In genomic region chr5:16660982-16661381, GRCh38 we compare ENCODE assay signal across 18 cellular contexts. TPM values are rescaled to one million over a fixed set of nuclear protein-coding genes. Genes with fewer than 3 reads are reported as not detected.
DNase-seq lines count a peak whose midpoint lies in the region; ATAC-seq and TF ChIP-seq lines count a peak whose summit lies in the region.
"Had no signal": no experiment of that assay in that cellular context is flagged by ENCODE, and none has a peak within 500 bp of the region (broad histone marks: within the 10 kb centered on the region; RNA-seq: fewer than 3 reads in every experiment).

No MANE protein-coding gene starts in this region.

- H3K27me3 Mint-ChIP-seq in GM23338 (ENCODE audit: insufficient read depth, low read depth, poor library complexity) (peaks cover 6% of the 10 kb centered on the region), endodermal cell (ENCODE audit: insufficient read depth) (peaks cover 3% of the 10 kb centered on the region)

- H3K27me3 ChIP-seq in GM23338 (ENCODE audit: insufficient read depth) (no peaks in the 10 kb centered on the region), Panc1 (ENCODE audit: control insufficient read depth, insufficient read depth, low read length) (no peaks in the 10 kb centered on the region), endodermal cell (ENCODE audit: control insufficient read depth, insufficient read depth, low read length, poor library complexity, severe bottlenecking) (no peaks in the 10 kb centered on the region), smooth muscle cell (ENCODE audit: low read depth) (no peaks in the 10 kb centered on the region), transverse colon (peaks cover 3% of the 10 kb centered on the region)

- no peaks in the 10 kb centered on the region for H3K9me2 ChIP-seq in GM23338 (ENCODE audit: insufficient read depth)

- no peak for TF ChIP-seq EP300 in transverse colon (IDR thresholded peaks at IDR 0.05; ENCODE audit: low read depth)

- H3K4me1 Mint-ChIP-seq in GM23338 (no peaks in the 10 kb centered on the region), endodermal cell (peaks cover 15% of the 10 kb centered on the region)
- H3K4me1 Mint-ChIP-seq: CD4-positive, alpha-beta memory T cell had no signal

- peaks cover 11% of the 10 kb centered on the region; the same call in 1 of the 2 replicates for H3F3A ChIP-seq in GM23338 (replicated peaks; ENCODE audit: low read depth)
- H3F3A ChIP-seq in smooth muscle cell (ENCODE audit: low read depth) = peaks cover 26% of the 10 kb centered on the region

- TF ChIP-seq CTCF in GM23338 (conservative IDR thresholded peaks at IDR 0.05; ENCODE audit: low read depth in 2 of 2) = no peak
- no peak for TF ChIP-seq CTCF in Panc1 (IDR thresholded peaks at IDR 0.05)
- peak; percentile 27 for TF ChIP-seq CTCF in endodermal cell (conservative IDR thresholded peaks at IDR 0.05)
- no peak for TF ChIP-seq CTCF in smooth muscle cell (IDR thresholded peaks at IDR 0.05; ENCODE audit: borderline replicate concordance, insufficient read depth, poor library complexity, severe bottlenecking)
- no peak for TF ChIP-seq CTCF in transverse colon (IDR thresholded peaks at IDR 0.05)

- BruUV-seq in Panc1 (replicated peaks; lab: Mats Ljungman, UMichigan) = no TSS peak

- H3K4me1 ChIP-seq in GM23338 (ENCODE audit: insufficient read depth) = no peaks in the 10 kb centered on the region
- no peaks in the 10 kb centered on the region for H3K4me1 ChIP-seq in Panc1 (ENCODE audit: control insufficient read depth, insufficient read depth, low read length)
- H3K4me1 ChIP-seq in endodermal cell (ENCODE audit: control insufficient read depth, insufficient read depth, low read length) = peaks cover 5% of the 10 kb centered on the region
- H3K4me1 ChIP-seq in smooth muscle cell (ENCODE audit: low read depth) = no peaks in the 10 kb centered on the region
- H3K4me1 ChIP-seq in transverse colon = peaks cover 0 to 4% (median 0%) of the 10 kb centered on the region in 4 donors
- H3K4me1 ChIP-seq: HAP-1 had no signal

- H3K79me2 ChIP-seq in GM23338 (replicated peaks; ENCODE audit: insufficient read depth) = no peaks in the 10 kb centered on the region
- no peaks in the 10 kb centered on the region for H3K79me2 ChIP-seq in smooth muscle cell (ENCODE audit: low read depth)

- peaks cover 21% of the 10 kb centered on the region for H3K36me3 Mint-ChIP-seq in GM23338 (ENCODE audit: low read depth)
- H3K36me3 Mint-ChIP-seq in endodermal cell (ENCODE audit: low read depth) = peaks cover 28% of the 10 kb centered on the region
- H3K36me3 Mint-ChIP-seq: CD4-positive, alpha-beta memory T cell had no signal

- no peak for TF ChIP-seq POLR2A in transverse colon (IDR thresholded peaks at IDR 0.05)

- peaks cover 5% of the 10 kb centered on the region for H3K36me3 ChIP-seq in GM23338 (ENCODE audit: insufficient read depth)
- no peaks in the 10 kb centered on the region for H3K36me3 ChIP-seq in Panc1 (ENCODE audit: control insufficient read depth, insufficient read depth, low read length)
- peaks cover 27% of the 10 kb centered on the region for H3K36me3 ChIP-seq in endodermal cell (ENCODE audit: control insufficient read depth, insufficient read depth, low read length)
- no peaks in the 10 kb centered on the region for H3K36me3 ChIP-seq in smooth muscle cell (ENCODE audit: low read depth)
- no peaks in the 10 kb centered on the region for H3K36me3 ChIP-seq in transverse colon

- H2AFZ ChIP-seq in GM23338 = no peak overlapping the region
- H2AFZ ChIP-seq in smooth muscle cell (ENCODE audit: low read depth) = no peak overlapping the region
- H2AFZ ChIP-seq: GM23248 had no signal

- H3K4me3 ChIP-seq in GM23338 = no peak overlapping the region
- no peak overlapping the region for H3K4me3 ChIP-seq in Panc1 (ENCODE audit: low read depth in 2 of 2, low read length in 2 of 2)
- H3K4me3 ChIP-seq in endodermal cell (ENCODE audit: low read length) = no peak overlapping the region
- H3K4me3 ChIP-seq in smooth muscle cell = no peak overlapping the region
- H3K4me3 ChIP-seq in transverse colon = no peak overlapping the region
- H3K4me3 ChIP-seq: GM12878, GM23248, HAP-1 had no signal

- H4K20me1 ChIP-seq in GM23338 (replicated peaks; ENCODE audit: insufficient read depth) (0 out of 2 replicates have a peak, but pooled peaks cover 3% of the 10 kb centered on the region), smooth muscle cell (ENCODE audit: low read depth) (peaks cover 15% of the 10 kb centered on the region)

- no peak overlapping the region for H3K4me2 ChIP-seq in GM23338
- no peak overlapping the region for H3K4me2 ChIP-seq in smooth muscle cell

- intact Hi-C loops in Panc1 (cut with micrococcal nuclease; ENCODE audit: unreplicated experiment) = loop anchor here (5.0 kb wide), 1 partner anchor 174 kb away; no protein-coding TSS in a partner anchor
- intact Hi-C loops in transverse colon (cut with DNase I; ENCODE audit: low total_unique reads) = no loop called here

- in situ Hi-C loops in Panc1 (cut with HindIII; ENCODE audit: low pct_unique_long_range_greater_than_20kb, low sequenced_read_pairs) (no loop called here), transverse colon (cut with MboI; ENCODE audit: low pct_ligation_motif_present in 1 of 4, low pct_unique_long_range_greater_than_20kb in 1 of 4, low sequenced_read_pairs in 3 of 4) (loop anchor here in 2 of 4 donors (10.0 to 25.0 kb wide), 3 partner anchors 174 to 499 kb away; no protein-coding TSS in a partner anchor)

- peak; percentile 18 for DNase-seq in GM23338 (ENCODE audit: low spot score)
- DNase-seq in Panc1 (ENCODE audit: low read depth, low spot score) = no peak
- peak; percentile 59 for DNase-seq in endodermal cell
- no peak for DNase-seq in smooth muscle cell (lab: John Stamatoyannopoulos, UW; ENCODE audit: unreplicated experiment)
- no peak for DNase-seq in substantia nigra (lab: John Stamatoyannopoulos, UW)
- DNase-seq in activated naive CD4-positive, alpha-beta T cell treated with Interleukin-2 at 50 U/mL for 16 hours = no peak
- no peak for DNase-seq in transverse colon
- DNase-seq: 8988T; C1 segment of cervical spinal cord; CD4-positive, alpha-beta memory T cell; COR-L47; DMS 273 treated with DMSO at 0.1 percent for 48 hours; DMS79; EL; GDM1; GM23248 had no signal

- ATAC-seq in GM23338 (peak; percentile 67), Panc1 (0 out of 2 replicates have a peak, but pooled peaks have one; percentile 28)
- ATAC-seq: GM12878 had no signal

- CTCF ChIA-PET in Panc1 (lab: Charles Lee) = no interaction called here

- 71 to 80% methylated on average over 2 to 5 of the region's 5 CpGs for WGBS in endodermal cell (ENCODE audit: insufficient coverage in 1 of 2, insufficient read length in 1 of 2), 2 experiments
- WGBS in smooth muscle cell (ENCODE audit: low lambda C conversion rate) = 68% methylated on average over 5 of the region's 5 CpGs
- 70 to 100% methylated on average over 1 to 5 of the region's 5 CpGs for WGBS in transverse colon (ENCODE audit: low coverage in 1 of 2), 2 donors

- H3K9me3 Mint-ChIP-seq in GM23338 (no peaks in the 10 kb centered on the region; the same call in 1 of the 3 replicates), endodermal cell (peaks cover 10% of the 10 kb centered on the region)

- H3K9ac ChIP-seq in endodermal cell (ENCODE audit: extremely low read depth, low read length, poor library complexity, severe bottlenecking) (no peak overlapping the region), smooth muscle cell (ENCODE audit: low read depth) (no peak overlapping the region)
- H3K9ac ChIP-seq: GM23248 had no signal

- no peak overlapping the region for H3K27ac Mint-ChIP-seq in GM23338
- no peak overlapping the region for H3K27ac Mint-ChIP-seq in endodermal cell

- H3K9me3 ChIP-seq in Panc1 (ENCODE audit: control insufficient read depth, insufficient read depth, low read depth, low read length) = no peaks in the 10 kb centered on the region
- peaks cover 10% of the 10 kb centered on the region for H3K9me3 ChIP-seq in endodermal cell (ENCODE audit: control insufficient read depth, low read length)
- H3K9me3 ChIP-seq in smooth muscle cell (replicated peaks; ENCODE audit: low read depth) = no peaks in the 10 kb centered on the region
- no peaks in the 10 kb centered on the region for H3K9me3 ChIP-seq in transverse colon
- H3K9me3 ChIP-seq: HAP-1 had no signal

- H3K4me3 Mint-ChIP-seq in GM23338 (no peak overlapping the region), endodermal cell (no peak overlapping the region)
- H3K4me3 Mint-ChIP-seq: CD4-positive, alpha-beta memory T cell had no signal

- POLR2A ChIA-PET in Panc1 (lab: Charles Lee) = no interaction called here

- H3K27ac ChIP-seq in GM23338 (ENCODE audit: low read depth) (no peak overlapping the region), Panc1 (ENCODE audit: low read length) (no peak overlapping the region), endodermal cell (ENCODE audit: low read depth, low read length) (no peak overlapping the region), smooth muscle cell (ENCODE audit: low read depth) (peak overlapping the region; percentile 79), substantia nigra (ENCODE audit: low read depth, low read length, poor library complexity, severe bottlenecking) (no peak overlapping the region), transverse colon (no peak overlapping the region)
- H3K27ac ChIP-seq: GM23248 had no signal

TF ChIP-seq in GM23338, 12 proteins besides CTCF, POLR2A, EP300 and RAD21:
- no peak for TF ChIP-seq POLR2AphosphoS5 (IDR thresholded peaks at IDR 0.05; ENCODE audit: low read depth)
- TF ChIP-seq CREB1 (CRISPR knock-in tag; IDR thresholded peaks at IDR 0.05; ENCODE audit: low read depth) = no peak
- TF ChIP-seq EZH2 (IDR thresholded peaks at IDR 0.05; ENCODE audit: low read depth, unreplicated experiment) = no peak
- TF ChIP-seq STAT1 (IDR thresholded peaks at IDR 0.05; ENCODE audit: unreplicated experiment) = no peak
- TF ChIP-seq EZH2phosphoT487 (IDR thresholded peaks at IDR 0.05; ENCODE audit: unreplicated experiment) = no peak
- no peak for TF ChIP-seq ZNF114 (CRISPR knock-in tag; IDR thresholded peaks at IDR 0.05)
- TF ChIP-seq NANOG (IDR thresholded peaks at IDR 0.05; ENCODE audit: borderline replicate concordance) = no peak

RNA-seq across cellular contexts. Expression of gene RETREG1, which starts 44.2 kb away (rescaled TPM):
- total RNA-seq in GM23338 (2014; rRNA removed; shearing (Covaris generic)) = 2.2 and 2.3 TPM in 2 replicates
- polyA plus RNA-seq in GM23338 (2016; fragmentation: Nextera tagmentation; extraction: Ambion mirVana) = 3.6 and 3.8 TPM in 2 replicates
- 0.74 TPM for total RNA-seq in Panc1 (2021; ENCODE audit: unreplicated experiment)
- polyA plus RNA-seq in Panc1 (2012; ENCODE audit: insufficient read length) = 1.1 TPM
- 1 to 10 TPM; 4.1 to 4.3 TPM for total RNA-seq in endodermal cell
- 1.4 TPM for polyA plus RNA-seq in endodermal cell (2013, experiment 1 of 2)
- polyA plus RNA-seq in endodermal cell (2013, experiment 2 of 2) = 1.2 TPM
- total RNA-seq in smooth muscle cell = 0.90 and 4.4 TPM in 2 replicates
- 0.19 and 4.0 TPM in 2 replicates for polyA plus RNA-seq in smooth muscle cell
- total RNA-seq in transverse colon = 10 to 100 TPM; 33.2 to 93.5 (median 66.2) TPM

Comparison
In these comparisons a context has a peak if more than half of its experiments do, and no peak if none do; other contexts are left out.
1. DNase-seq: peak in GM23338 (single experiment) and endodermal cell (single experiment); none in Panc1 (single experiment), smooth muscle cell (single experiment), substantia nigra (0 of 49), activated naive CD4-positive, alpha-beta T cell treated with Interleukin-2 at 50 U/mL for 16 hours (single experiment) and transverse colon (single experiment).